ENCODE assay signal across 8 cellular contexts in the genomic region with DNA sequence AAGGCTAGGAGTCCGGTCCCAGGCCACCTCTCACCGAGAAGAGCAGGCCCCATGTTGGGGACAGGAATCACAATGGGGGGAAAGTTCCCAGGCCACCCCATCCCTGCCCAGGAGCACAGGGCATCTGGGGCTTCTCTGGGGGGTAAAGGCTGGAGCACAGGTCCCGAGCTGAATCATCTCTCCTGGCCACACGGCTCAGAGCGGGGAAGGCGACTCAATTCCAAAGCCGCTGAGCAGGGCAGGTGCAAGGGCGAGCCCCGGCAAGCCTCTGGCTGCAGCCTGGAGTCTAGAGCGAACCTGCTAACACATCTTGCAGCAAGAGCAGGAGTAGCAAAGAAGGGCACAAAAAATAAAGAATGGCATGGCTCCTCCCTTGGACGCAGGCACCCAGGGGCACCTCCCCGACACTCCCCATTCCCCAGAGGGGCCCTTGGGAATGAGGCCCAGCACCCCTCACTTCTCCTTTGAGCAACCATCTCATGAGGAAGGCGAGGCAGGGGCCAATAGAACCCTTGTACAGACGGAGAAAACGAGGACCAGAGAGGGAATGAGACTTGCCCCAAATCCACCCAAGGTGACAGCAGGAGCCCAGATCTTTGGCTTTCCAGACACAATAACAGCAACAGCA. TPM values are rescaled to one million over a fixed set of nuclear protein-coding genes. Genes with fewer than 3 reads are reported as not detected.
A peak's percentile ranks its signal among the peaks of the same experiment; 100 is the strongest.
DNase-seq lines count a peak whose midpoint lies in the region; ATAC-seq and TF ChIP-seq lines count a peak whose summit lies in the region.

No MANE protein-coding gene starts in this region.

- no peaks in the 10 kb centered on the region for H3K9me3 Mint-ChIP-seq in T-cell

- H3K36me3 ChIP-seq in cardiac muscle cell (no peaks in the 10 kb centered on the region), gastrocnemius medialis (no peaks in the 10 kb centered on the region)

- no peak for ATAC-seq in T-cell (replicated peaks in 1 of 4)
- peak; percentile 29 to 34 for ATAC-seq in gastrocnemius medialis
- ATAC-seq in GM21529 (IDR thresholded peaks at IDR 0.05; ENCODE audit: unreplicated experiment) = no peak

- peaks cover 42% of the 10 kb centered on the region for H3K4me1 ChIP-seq in cardiac muscle cell (ENCODE audit: low read depth)
- peaks cover 47 to 52% of the 10 kb centered on the region in 2 donors for H3K4me1 ChIP-seq in gastrocnemius medialis

- CTCF ChIA-PET in T-cell (lab: Charles Lee) = interaction anchor here in 1 of 2 donors (0.9 to 1.3 kb wide), 4 partner anchors 10 to 49 kb away, joined by 3 to 4 read pairs (median 4); no protein-coding TSS in a partner anchor

- H3K4me3 ChIP-seq in cardiac muscle cell (no peak overlapping the region), gastrocnemius medialis (peak overlapping the region in 2 of 4 donors; percentile 4 to 39)

- in situ Hi-C loops in gastrocnemius medialis (cut with MboI; ENCODE audit: low sequenced_read_pairs in 4 of 4) = loop anchor here in 2 of 4 donors (25.0 kb wide), 2 partner anchors 164 to 314 kb away; no protein-coding TSS in a partner anchor

- peaks cover 13% of the 10 kb centered on the region for H3K36me3 Mint-ChIP-seq in T-cell

- H3K27ac ChIP-seq in cardiac muscle cell = peak overlapping the region; percentile 93
- peak overlapping the region; percentile 80 to 93 (median 84) for H3K27ac ChIP-seq in gastrocnemius medialis

- no peaks in the 10 kb centered on the region for H3K27me3 Mint-ChIP-seq in T-cell

- intact Hi-C loops in gastrocnemius medialis (cut with DNase I; ENCODE audit: low total_unique reads) = loop anchor here (1.0 to 2.0 kb wide), 2 partner anchors 21 to 34 kb away; partner anchors contain the start of genes ALDH4A1 and IFFO2

- no peak for TF ChIP-seq CTCF in cardiac muscle cell (IDR thresholded peaks at IDR 0.05; ENCODE audit: low read depth, low read length)
- TF ChIP-seq CTCF in gastrocnemius medialis (IDR thresholded peaks at IDR 0.05 in 4 of 5, conservative IDR thresholded peaks at IDR 0.05 in 1 of 5) = peak in 1 of 5 experiments; percentile 4

- DNase-seq in DMS 273 treated with DMSO at 0.1 percent for 48 hours (lab: John Stamatoyannopoulos, UW) = peak; percentile 30
- no peak for DNase-seq in T-cell
- DNase-seq in cardiac muscle cell (ENCODE audit: low read depth in 1 of 2, low spot score in 1 of 2) = no peak
- no peak for DNase-seq in gastrocnemius medialis
- DNase-seq in NCI-H2227 (lab: John Stamatoyannopoulos, UW; ENCODE audit: unreplicated experiment) = no peak
- DNase-seq in activated T-cell treated with anti-CD3 and anti-CD28 coated beads, Interleukin-2, amount 50 U/mL, for 1 hour = no peak
- no peak for DNase-seq in NCI-H446 treated with DMSO at 0.1 percent for 48 hours (lab: John Stamatoyannopoulos, UW)

- H3K27me3 ChIP-seq in cardiac muscle cell (no peaks in the 10 kb centered on the region), gastrocnemius medialis (no peaks in the 10 kb centered on the region)

- no peaks in the 10 kb centered on the region for H3K9me3 ChIP-seq in cardiac muscle cell (ENCODE audit: low read depth)
- no peaks in the 10 kb centered on the region for H3K9me3 ChIP-seq in gastrocnemius medialis

- H3K4me1 Mint-ChIP-seq in T-cell = peaks cover 49 to 63% (median 60%) of the 10 kb centered on the region in 3 donors

- H3K27ac Mint-ChIP-seq in T-cell = peak overlapping the region; percentile 63 to 81

- POLR2A ChIA-PET in T-cell (lab: Charles Lee) = interaction anchor here in 1 of 2 donors (0.6 kb wide), 1 partner anchor 17 kb away, joined by 3 read pairs; no protein-coding TSS in a partner anchor

- no peak for TF ChIP-seq POLR2A in gastrocnemius medialis (IDR thresholded peaks at IDR 0.05)

- H3K4me3 Mint-ChIP-seq in T-cell = peak overlapping the region in 1 of 3 donors; percentile 67

RNA-seq across cellular contexts. Expression of gene ALDH4A1, which starts 20.6 kb away (rescaled TPM):
- total RNA-seq in T-cell (1 to 10 TPM in 4 of 5 donors, under 1 TPM in 1; 0.85 to 2.8 (median 2.2) TPM), cardiac muscle cell (103 and 138 TPM in 2 replicates), gastrocnemius medialis (10 to 100 TPM; 22.8 to 35.3 (median 31.4) TPM)
- 122 and 126 TPM in 2 replicates for polyA plus RNA-seq in cardiac muscle cell

RNA-seq across cellular contexts. Expression of gene IFFO2, which starts 33.5 kb away (rescaled TPM):
- total RNA-seq in T-cell = 10 to 100 TPM; 36.0 to 76.2 (median 37.7) TPM
- total RNA-seq in cardiac muscle cell = 8.0 and 18.5 TPM in 2 replicates
- 0.78 and 1.8 TPM in 2 replicates for polyA plus RNA-seq in cardiac muscle cell
- 10 to 100 TPM in 1 of 4 donors, 1 to 10 TPM in 3; 2.1 to 16.3 (median 5.7) TPM for total RNA-seq in gastrocnemius medialis

Comparison
In these comparisons a context has a peak if more than half of its experiments do, and no peak if none do; other contexts are left out.
1. ATAC-seq: peak in gastrocnemius medialis (2 of 2); none in T-cell (0 of 4) and GM21529 (single experiment).
2. RNA of gene ALDH4A1, which starts 20.6 kb away (total RNA-seq): 103 to 138 TPM in cardiac muscle cell and 22.8 to 35.3 TPM in gastrocnemius medialis; 0.85 to 2.8 TPM in T-cell; every median in the first group is over 4 times any median in the second.